17 cellular contexts compared by ENCODE assay signal in the genomic region with DNA sequence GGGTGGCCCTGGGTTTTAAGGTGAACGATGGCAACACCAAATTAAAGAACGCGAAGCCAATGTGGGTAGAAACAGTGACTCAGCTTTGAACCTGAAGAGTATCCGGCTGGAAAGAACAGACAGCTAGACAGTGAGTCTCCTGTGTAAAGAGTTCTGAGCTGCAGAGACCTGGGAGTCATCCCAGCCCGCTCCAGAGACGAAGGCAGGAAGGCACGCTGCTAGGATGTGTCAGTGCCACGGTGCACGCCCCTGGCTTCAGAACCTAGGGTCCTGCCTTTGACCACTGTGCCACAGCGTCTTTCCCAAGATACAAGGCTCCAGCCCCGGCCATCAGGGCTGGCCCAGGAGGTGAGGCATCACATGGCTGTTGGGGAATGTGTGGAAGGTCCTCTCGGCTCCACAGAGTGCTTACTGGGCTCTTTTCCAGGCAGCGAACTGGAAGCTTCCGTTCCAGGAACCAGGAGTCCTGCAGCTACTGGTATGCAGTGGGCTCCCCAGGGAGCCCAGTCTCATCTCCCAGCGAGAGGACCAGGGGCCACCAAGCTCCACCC. TPM values are rescaled to one million over a fixed set of nuclear protein-coding genes. Genes with fewer than 3 reads are reported as not detected.
DNase-seq lines count a peak whose midpoint lies in the region; ATAC-seq and TF ChIP-seq lines count a peak whose summit lies in the region.
"Had no signal": no experiment of that assay in that cellular context is flagged by ENCODE, and none has a peak within 500 bp of the region (broad histone marks: within the 10 kb centered on the region; RNA-seq: fewer than 3 reads in every experiment).

No MANE protein-coding gene starts in this region.

- H3K4me3 ChIP-seq in SK-N-SH (ENCODE audit: low read depth in 2 of 2, low read length in 1 of 2) (no peak overlapping the region), body of pancreas (no peak overlapping the region), stomach (no peak overlapping the region)
- H3K4me3 ChIP-seq: SJSA1, tibial nerve had no signal

- H3F3A ChIP-seq in SK-N-SH (replicated peaks; ENCODE audit: insufficient read depth): peaks cover under 1% of the 10 kb centered on the region

- no peak for TF ChIP-seq POLR2A in body of pancreas (IDR thresholded peaks at IDR 0.05)
- no peak for TF ChIP-seq POLR2A in stomach (IDR thresholded peaks at IDR 0.05)

- TF ChIP-seq EP300 in SK-N-SH (IDR thresholded peaks at IDR 0.05; ENCODE audit: borderline replicate concordance in 1 of 2, low read depth in 1 of 2, low read length in 1 of 2): no peak
- TF ChIP-seq EP300 in stomach (IDR thresholded peaks at IDR 0.05): no peak

- H3K4me1 ChIP-seq in SK-N-SH (ENCODE audit: control insufficient read depth in 1 of 2, insufficient read depth in 2 of 2, low read depth in 1 of 2, low read length in 1 of 2) (peaks cover 4 to 30% of the 10 kb centered on the region in 2 experiments; a peak in 2 of 4 replicates), body of pancreas (peaks cover 8% of the 10 kb centered on the region), stomach (peaks cover 26 to 33% (median 32%) of the 10 kb centered on the region in 4 donors)

- DNase-seq in SK-N-SH (no peak), body of pancreas (peak in 2 of 4 donors; percentile 32 to 41), hepatic stellate cell (ENCODE audit: low spot score) (peak; percentile 90), stomach (peak; percentile 58), GM19240 (ENCODE audit: insufficient read length, low spot score) (no peak)
- DNase-seq: activated CD8-positive, alpha-beta memory T cell treated with anti-CD3 and anti-CD28 coated beads, Interleukin-2, amount 50 U/mL, for 4 hours; activated naive CD8-positive, alpha-beta T cell treated with anti-CD3 and anti-CD28 coated beads, Interleukin-2, amount 10 ng/mL, durations not matched to agents 7 days and 5 days; foreskin fibroblast; NCI-H1930; stimulated activated CD4-positive, alpha-beta T cell treated with anti-CD3 and anti-CD28 coated beads, Interleukin-12 subunit alpha, Interleukin-12 subunit beta, amount 100 ng/mL, for 4 hours; WERI-Rb-1 had no signal

- H3K4me2 ChIP-seq in SK-N-SH: no peak overlapping the region

- H3K27ac ChIP-seq in SK-N-SH (ENCODE audit: low read depth in 2 of 2, low read length in 1 of 2) (peak overlapping the region in 1 of 2 experiments; percentile 61; a peak in 2 of 4 replicates), body of pancreas (no peak overlapping the region), stomach (no peak overlapping the region)
- H3K27ac ChIP-seq: 22Rv1, SJSA1, WERI-Rb-1 had no signal

- no peak overlapping the region for H3K9ac ChIP-seq in SK-N-SH

- no peak overlapping the region for H2AFZ ChIP-seq in SK-N-SH (ENCODE audit: low read depth)

- CTCF ChIA-PET in SK-N-SH (lab: Yijun Ruan, JAX): interaction anchor here (0.6 to 2.7 kb wide), 3 partner anchors 8 to 89 kb away, joined by 3 to 15 read pairs (median 3); a partner anchor contains a TSS

- no peak for TF ChIP-seq CTCF in SK-N-SH (IDR thresholded peaks at IDR 0.05)
- TF ChIP-seq CTCF in body of pancreas (IDR thresholded peaks at IDR 0.05): no peak
- TF ChIP-seq CTCF in stomach (IDR thresholded peaks at IDR 0.05): no peak

- H3K9me2 ChIP-seq in SK-N-SH: no peaks in the 10 kb centered on the region

- no peaks in the 10 kb centered on the region for H3K9me3 ChIP-seq in SK-N-SH
- H3K9me3 ChIP-seq in body of pancreas: no peaks in the 10 kb centered on the region
- H3K9me3 ChIP-seq in stomach: no peaks in the 10 kb centered on the region
- H3K9me3 ChIP-seq: SJSA1, tibial nerve had no signal

- POLR2A ChIA-PET in SK-N-SH (lab: Yijun Ruan, JAX): no interaction called here

- H3K27me3 ChIP-seq in SK-N-SH (ENCODE audit: insufficient read depth) (no peaks in the 10 kb centered on the region), body of pancreas (no peaks in the 10 kb centered on the region), stomach (no peaks in the 10 kb centered on the region)
- H3K27me3 ChIP-seq: SJSA1, tibial nerve had no signal

- WGBS in SK-N-SH (ENCODE audit: low lambda C conversion rate): 78% methylated on average over 7 of the region's 15 CpGs
- WGBS in body of pancreas, 2 donors: 80% methylated on average over 8 to 15 of the region's 15 CpGs
- 67 to 79% (median 70%) methylated on average over 13 to 15 of the region's 15 CpGs for WGBS in stomach, 5 donors

- intact Hi-C loops in body of pancreas (cut with DNase I): no loop called here
- intact Hi-C loops in stomach (cut with DNase I; ENCODE audit: low total_unique reads): no loop called here

- no peak for TF ChIP-seq RAD21 in SK-N-SH (IDR thresholded peaks at IDR 0.05; ENCODE audit: low read length)

- H4K20me1 ChIP-seq in SK-N-SH (ENCODE audit: insufficient read depth): no peaks in the 10 kb centered on the region

- H3K79me2 ChIP-seq in SK-N-SH (ENCODE audit: insufficient read depth): no peaks in the 10 kb centered on the region

- ATAC-seq in SK-N-SH treated with all-trans-retinoic acid at 6 μM for 48 hours (peak; percentile 9; the same call in 1 of the 3 replicates), body of pancreas (peak; percentile 33), GM21390 (IDR thresholded peaks at IDR 0.05; ENCODE audit: unreplicated experiment) (no peak), GM21367 (IDR thresholded peaks at IDR 0.05; ENCODE audit: unreplicated experiment) (no peak)

- no peaks in the 10 kb centered on the region for H3K36me3 ChIP-seq in SK-N-SH (replicated peaks in 1 of 2; ENCODE audit: control insufficient read depth in 1 of 2, insufficient read depth in 2 of 2, low read length in 1 of 2)
- no peaks in the 10 kb centered on the region for H3K36me3 ChIP-seq in body of pancreas (replicated peaks in 1 of 2; ENCODE audit: insufficient read depth in 1 of 2, low read depth in 2 of 2)
- H3K36me3 ChIP-seq in stomach: no peaks in the 10 kb centered on the region
- H3K36me3 ChIP-seq: SJSA1, tibial nerve, WERI-Rb-1 had no signal

TF ChIP-seq in SK-N-SH treated with all-trans-retinoic acid at 6 μM for 48 hours, 23 proteins besides CTCF, POLR2A, EP300 and RAD21:
- no peak for TF ChIP-seq ZNF70 (CRISPR knock-in tag; IDR thresholded peaks at IDR 0.05)
- TF ChIP-seq TCF4 (CRISPR knock-in tag; IDR thresholded peaks at IDR 0.05; ENCODE audit: borderline replicate concordance): no peak
- TF ChIP-seq, protein P1, sequence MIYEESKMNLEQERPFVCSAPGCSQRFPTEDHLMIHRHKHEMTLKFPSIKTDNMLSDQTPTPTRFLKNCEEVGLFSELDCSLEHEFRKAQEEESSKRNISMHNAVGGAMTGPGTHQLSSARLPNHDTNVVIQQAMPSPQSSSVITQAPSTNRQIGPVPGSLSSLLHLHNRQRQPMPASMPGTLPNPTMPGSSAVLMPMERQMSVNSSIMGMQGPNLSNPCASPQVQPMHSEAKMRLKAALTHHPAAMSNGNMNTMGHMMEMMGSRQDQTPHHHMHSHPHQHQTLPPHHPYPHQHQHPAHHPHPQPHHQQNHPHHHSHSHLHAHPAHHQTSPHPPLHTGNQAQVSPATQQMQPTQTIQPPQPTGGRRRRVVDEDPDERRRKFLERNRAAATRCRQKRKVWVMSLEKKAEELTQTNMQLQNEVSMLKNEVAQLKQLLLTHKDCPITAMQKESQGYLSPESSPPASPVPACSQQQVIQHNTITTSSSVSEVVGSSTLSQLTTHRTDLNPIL (CRISPR knock-in tag; IDR thresholded peaks at IDR 0.05; ENCODE audit: low read depth): no peak
- TF ChIP-seq ESRRG (CRISPR knock-in tag; IDR thresholded peaks at IDR 0.05): no peak

TF ChIP-seq in SK-N-SH, 30 proteins besides CTCF, POLR2A, EP300 and RAD21 (continues in another document):
- no peak for TF ChIP-seq NRF1 (IDR thresholded peaks at IDR 0.05; ENCODE audit: low read depth, low read length)
- TF ChIP-seq ELF1 (IDR thresholded peaks at IDR 0.05): no peak
- TF ChIP-seq, protein P2, sequence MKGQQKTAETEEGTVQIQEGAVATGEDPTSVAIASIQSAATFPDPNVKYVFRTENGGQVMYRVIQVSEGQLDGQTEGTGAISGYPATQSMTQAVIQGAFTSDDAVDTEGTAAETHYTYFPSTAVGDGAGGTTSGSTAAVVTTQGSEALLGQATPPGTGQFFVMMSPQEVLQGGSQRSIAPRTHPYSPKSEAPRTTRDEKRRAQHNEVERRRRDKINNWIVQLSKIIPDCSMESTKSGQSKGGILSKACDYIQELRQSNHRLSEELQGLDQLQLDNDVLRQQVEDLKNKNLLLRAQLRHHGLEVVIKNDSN (IDR thresholded peaks at IDR 0.05; ENCODE audit: borderline replicate concordance, low read depth): no peak
- no peak for TF ChIP-seq SMC3 (IDR thresholded peaks at IDR 0.05; ENCODE audit: low read depth, low read length)
- no peak for TF ChIP-seq TCF12 (IDR thresholded peaks at IDR 0.05)
- TF ChIP-seq MXI1 (IDR thresholded peaks at IDR 0.05; ENCODE audit: low read depth, low read length): no peak
- TF ChIP-seq, protein P3, sequence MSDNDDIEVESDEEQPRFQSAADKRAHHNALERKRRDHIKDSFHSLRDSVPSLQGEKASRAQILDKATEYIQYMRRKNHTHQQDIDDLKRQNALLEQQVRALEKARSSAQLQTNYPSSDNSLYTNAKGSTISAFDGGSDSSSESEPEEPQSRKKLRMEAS (IDR thresholded peaks at IDR 0.05; ENCODE audit: low read depth): no peak
- no peak for TF ChIP-seq CHD2 (IDR thresholded peaks at IDR 0.05; ENCODE audit: low read length, partially characterized antibody)
- TF ChIP-seq FOXM1 (IDR thresholded peaks at IDR 0.05; ENCODE audit: low read depth): no peak
- TF ChIP-seq RFX5 (IDR thresholded peaks at IDR 0.05; ENCODE audit: low read length): no peak

RNA-seq across cellular contexts. Expression of a gene that starts 29.9 kb away (rescaled TPM):
- polyA plus RNA-seq in SK-N-SH (2012; rRNA removed) (15.9 and 25.4 TPM in 2 replicates), stomach (10 to 100 TPM in 1 of 3 donors, 1 to 10 TPM in 2; 2.1 to 12.7 (median 7.9) TPM)
- 4.1 and 9.4 TPM in 2 replicates for polyA plus RNA-seq in SK-N-SH (2012; cell fraction: cytosol; rRNA removed)
- 35.8 and 37.4 TPM in 2 replicates for polyA plus RNA-seq in SK-N-SH (2012; cell fraction: nucleus; rRNA removed)
- total RNA-seq in body of pancreas (1 to 10 TPM; 2.3 to 3.0 TPM), stomach (10 to 100 TPM in 4 of 5 donors, 1 to 10 TPM in 1; 7.3 to 37.9 (median 19.2) TPM)

RNA-seq across cellular contexts. Expression of a gene that starts 43.5 kb away (rescaled TPM):
- polyA plus RNA-seq in SK-N-SH (2012; rRNA removed) (25.0 and 25.4 TPM in 2 replicates), stomach (10 to 100 TPM in 2 of 3 donors, 1 to 10 TPM in 1; 9.7 to 22.5 (median 10.1) TPM)
- polyA plus RNA-seq in SK-N-SH (2012; cell fraction: cytosol; rRNA removed): 8.7 and 14.3 TPM in 2 replicates
- 69.3 and 90.1 TPM in 2 replicates for polyA plus RNA-seq in SK-N-SH (2012; cell fraction: nucleus; rRNA removed)
- total RNA-seq in body of pancreas (10 to 100 TPM; 14.3 to 18.8 TPM), stomach (100 to 1,000 TPM in 1 of 5 donors, 10 to 100 TPM in 2, 1 to 10 TPM in 1, under 1 TPM in 1; 0.58 to 124 (median 19.4) TPM)

Comparison
In these comparisons a context has a peak if more than half of its experiments do, and no peak if none do; other contexts are left out.
1. ATAC-seq: peak in SK-N-SH treated with all-trans-retinoic acid at 6 μM for 48 hours (single experiment) and body of pancreas (single experiment); none in GM21390 (single experiment) and GM21367 (single experiment).
2. DNase-seq: peak in hepatic stellate cell (single experiment) and stomach (single experiment); none in SK-N-SH (single experiment) and GM19240 (single experiment).